In genomic region chr4:182593864-182594263, GRCh38 we compare ENCODE assay signal across 2 cellular contexts.
A peak's percentile ranks its signal among the peaks of the same experiment; 100 is the strongest.
TF ChIP-seq lines count a peak whose summit lies in the region.

No MANE protein-coding gene starts in this region.

TF ChIP-seq in WTC11, 78 proteins besides CTCF, POLR2A, EP300 and RAD21 (continued from another document and continues in another):
- TF ChIP-seq, protein P1, sequence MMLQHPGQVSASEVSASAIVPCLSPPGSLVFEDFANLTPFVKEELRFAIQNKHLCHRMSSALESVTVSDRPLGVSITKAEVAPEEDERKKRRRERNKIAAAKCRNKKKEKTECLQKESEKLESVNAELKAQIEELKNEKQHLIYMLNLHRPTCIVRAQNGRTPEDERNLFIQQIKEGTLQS (CRISPR knock-in tag; conservative IDR thresholded peaks at IDR 0.05): no peak
- TF ChIP-seq ZNF425 (CRISPR knock-in tag; conservative IDR thresholded peaks at IDR 0.05) (no peak), PRDM15 (CRISPR knock-in tag; IDR thresholded peaks at IDR 0.05) (no peak), NFYB (CRISPR knock-in tag; conservative IDR thresholded peaks at IDR 0.05; ENCODE audit: low read depth) (no peak), USF1 (CRISPR knock-in tag; IDR thresholded peaks at IDR 0.05) (no peak), ZNF232 (CRISPR knock-in tag; IDR thresholded peaks at IDR 0.05) (no peak), STAT6 (CRISPR knock-in tag; conservative IDR thresholded peaks at IDR 0.05; ENCODE audit: low read depth) (no peak)
- TF ChIP-seq, protein P2, sequence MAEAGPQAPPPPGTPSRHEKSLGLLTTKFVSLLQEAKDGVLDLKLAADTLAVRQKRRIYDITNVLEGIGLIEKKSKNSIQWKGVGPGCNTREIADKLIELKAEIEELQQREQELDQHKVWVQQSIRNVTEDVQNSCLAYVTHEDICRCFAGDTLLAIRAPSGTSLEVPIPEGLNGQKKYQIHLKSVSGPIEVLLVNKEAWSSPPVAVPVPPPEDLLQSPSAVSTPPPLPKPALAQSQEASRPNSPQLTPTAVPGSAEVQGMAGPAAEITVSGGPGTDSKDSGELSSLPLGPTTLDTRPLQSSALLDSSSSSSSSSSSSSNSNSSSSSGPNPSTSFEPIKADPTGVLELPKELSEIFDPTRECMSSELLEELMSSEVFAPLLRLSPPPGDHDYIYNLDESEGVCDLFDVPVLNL (CRISPR knock-in tag; IDR thresholded peaks at IDR 0.05; ENCODE audit: borderline replicate concordance, low read depth): no peak
- TF ChIP-seq, protein P3, sequence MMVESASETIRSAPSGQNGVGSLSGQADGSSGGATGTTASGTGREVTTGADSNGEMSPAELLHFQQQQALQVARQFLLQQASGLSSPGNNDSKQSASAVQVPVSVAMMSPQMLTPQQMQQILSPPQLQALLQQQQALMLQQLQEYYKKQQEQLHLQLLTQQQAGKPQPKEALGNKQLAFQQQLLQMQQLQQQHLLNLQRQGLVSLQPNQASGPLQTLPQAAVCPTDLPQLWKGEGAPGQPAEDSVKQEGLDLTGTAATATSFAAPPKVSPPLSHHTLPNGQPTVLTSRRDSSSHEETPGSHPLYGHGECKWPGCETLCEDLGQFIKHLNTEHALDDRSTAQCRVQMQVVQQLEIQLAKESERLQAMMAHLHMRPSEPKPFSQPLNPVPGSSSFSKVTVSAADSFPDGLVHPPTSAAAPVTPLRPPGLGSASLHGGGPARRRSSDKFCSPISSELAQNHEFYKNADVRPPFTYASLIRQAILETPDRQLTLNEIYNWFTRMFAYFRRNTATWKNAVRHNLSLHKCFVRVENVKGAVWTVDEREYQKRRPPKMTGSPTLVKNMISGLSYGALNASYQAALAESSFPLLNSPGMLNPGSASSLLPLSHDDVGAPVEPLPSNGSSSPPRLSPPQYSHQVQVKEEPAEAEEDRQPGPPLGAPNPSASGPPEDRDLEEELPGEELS (CRISPR knock-in tag; IDR thresholded peaks at IDR 0.05): no peak

TF ChIP-seq in endothelial cell of umbilical vein, 7 proteins besides CTCF, POLR2A, EP300 and RAD21 (continued from another document):
- peak; percentile 4 for TF ChIP-seq MAX (IDR thresholded peaks at IDR 0.05; ENCODE audit: insufficient read depth, insufficient read length)
- peak; percentile 76 for TF ChIP-seq FOS (IDR thresholded peaks at IDR 0.05; ENCODE audit: borderline replicate concordance, insufficient read depth, low read length)
- no peak for TF ChIP-seq GATA2 (IDR thresholded peaks at IDR 0.05; ENCODE audit: insufficient read depth, insufficient read length, low read depth, low read length)
- peak; percentile 92 for TF ChIP-seq JUN (IDR thresholded peaks at IDR 0.05; ENCODE audit: borderline replicate concordance, insufficient read depth, insufficient read length, low read depth)
TF ChIP-seq in endothelial cell of umbilical vein: peak in this region for 4.
